ENCODE assay signal across 17 cellular contexts in the genomic region with DNA sequence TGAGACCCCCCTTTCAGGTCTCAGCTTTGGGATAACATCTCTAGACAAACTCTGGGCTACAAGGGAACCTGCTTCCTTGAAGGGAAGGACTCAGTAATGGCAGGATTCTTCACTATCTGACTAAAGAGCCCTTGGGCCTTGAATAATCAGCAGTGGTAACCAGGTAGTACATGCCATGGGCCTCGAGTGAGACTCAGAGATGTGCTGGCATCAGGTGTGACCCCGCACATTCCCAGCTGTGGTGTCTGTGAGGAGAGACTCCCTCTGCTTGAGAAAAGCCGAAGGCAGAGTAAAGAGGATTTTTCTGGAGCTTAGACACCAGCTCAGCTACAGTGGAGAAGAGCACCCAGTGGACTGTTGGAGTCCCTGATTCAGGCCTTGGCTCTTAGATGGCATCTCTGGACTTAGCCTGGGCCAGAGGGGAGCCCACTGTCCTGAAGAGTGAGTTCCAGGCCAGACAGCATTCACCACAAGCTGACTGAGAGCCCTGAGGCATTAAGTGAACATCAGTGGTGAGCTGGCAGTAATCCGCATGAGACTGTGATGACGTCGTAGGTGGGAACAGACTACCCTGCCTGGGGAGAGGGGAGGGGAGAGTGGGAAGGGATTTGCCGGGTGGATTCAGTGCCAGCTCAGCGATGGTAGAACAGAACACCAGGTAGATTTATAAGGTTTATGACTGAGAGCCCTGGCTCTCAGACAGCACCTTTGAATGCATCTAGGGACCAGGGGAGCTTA. TPM values are rescaled to one million over a fixed set of nuclear protein-coding genes. Genes with fewer than 3 reads are reported as not detected.
DNase-seq lines count a peak whose midpoint lies in the region; ATAC-seq and TF ChIP-seq lines count a peak whose summit lies in the region.
"Had no signal": no experiment of that assay in that cellular context is flagged by ENCODE, and none has a peak within 500 bp of the region (broad histone marks: within the 10 kb centered on the region; RNA-seq: fewer than 3 reads in every experiment).

No MANE protein-coding gene starts in this region.

- in situ Hi-C loops in astrocyte of the cerebellum (cut with HindIII; ENCODE audit: low sequenced_read_pairs), result no loop called here

- ATAC-seq in HG03469 (IDR thresholded peaks at IDR 0.05; ENCODE audit: unreplicated experiment), result no peak
- no peak for ATAC-seq in GM21576 (IDR thresholded peaks at IDR 0.05; ENCODE audit: unreplicated experiment)

- H3K4me3 ChIP-seq in AG04450 (ENCODE audit: low read depth, low read length) (no peak overlapping the region), HUES64 (ENCODE audit: low read length) (no peak overlapping the region), astrocyte of the cerebellum (ENCODE audit: low read depth, low read length) (no peak overlapping the region), foreskin fibroblast (ENCODE audit: low read depth in 1 of 2, low read length in 2 of 2) (no peak overlapping the region)
- H3K4me3 ChIP-seq: right atrium auricular region, thoracic aorta had no signal

- DNase-seq in AG04450 (ENCODE audit: low read depth, low spot score) (peak; percentile 15), astrocyte of the cerebellum (ENCODE audit: low read depth) (peak; percentile 45), foreskin fibroblast (peak; percentile 45 to 73), NCI-H2171 treated with DMSO at 0.1 percent for 48 hours (lab: John Stamatoyannopoulos, UW) (no peak)
- DNase-seq in activated CD4-positive, alpha-beta T cell treated with anti-CD3 and anti-CD28 coated beads, Interleukin-2, amount 50 U/mL, for 48 hours, result no peak
- DNase-seq: activated CD4-positive, alpha-beta T cell treated with anti-CD3 and anti-CD28 coated beads for 1 hour; activated effector memory CD4-positive, alpha-beta T cell treated with anti-CD3 and anti-CD28 coated beads, Interleukin-2, amount 50 U/mL, for 16 hours; dermis blood vessel endothelial cell; GDM1; hippocampal formation; KG1; NCI-H2171 had no signal

- no peaks in the 10 kb centered on the region; the same call in 1 of the 2 replicates for H3K9me3 ChIP-seq in AG04450 (ENCODE audit: control insufficient read depth, insufficient read depth, low read length)
- H3K9me3 ChIP-seq in HUES64 (ENCODE audit: insufficient read depth, low read depth, low read length), result no peaks in the 10 kb centered on the region
- H3K9me3 ChIP-seq: right atrium auricular region, thoracic aorta had no signal

- H3K27me3 ChIP-seq in AG04450 (ENCODE audit: control insufficient read depth, insufficient read depth, low read length) (no peaks in the 10 kb centered on the region), HUES64 (ENCODE audit: insufficient read depth, low read length) (no peaks in the 10 kb centered on the region)
- H3K27me3 ChIP-seq: right atrium auricular region had no signal

- peaks cover 27% of the 10 kb centered on the region for H3K4me1 ChIP-seq in HUES64 (ENCODE audit: insufficient read depth, low read length)

- H3K9ac ChIP-seq in HUES64 (ENCODE audit: low read depth, low read length), result peak overlapping the region; percentile 21; the same call in 1 of the 2 replicates

- CTCF ChIA-PET in AG04450 (lab: Charles Lee), result interaction anchor here (0.6 to 3.7 kb wide), 5 partner anchors 12 to 756 kb away, joined by 3 to 57 read pairs (median 3); no protein-coding TSS in a partner anchor

- 66% methylated on average over 8 of the region's 8 CpGs for WGBS in HUES64

- TF ChIP-seq CTCF in AG04450 (IDR thresholded peaks at IDR 0.05; ENCODE audit: low read depth, low read length) (no peak), astrocyte of the cerebellum (IDR thresholded peaks at IDR 0.05; ENCODE audit: low read depth, low read length, missing control alignments) (no peak), foreskin fibroblast (IDR thresholded peaks at IDR 0.05; ENCODE audit: low read depth, low read length) (no peak)

- POLR2A ChIA-PET in AG04450 (lab: Yijun Ruan, JAX), result no interaction called here

- H3K27ac ChIP-seq in AG04450 (ENCODE audit: low read depth, low read length) (no peak overlapping the region), HUES64 (ENCODE audit: low read depth, low read length) (no peak overlapping the region)
- H3K27ac ChIP-seq: right atrium auricular region, thoracic aorta had no signal

- H3K36me3 ChIP-seq in HUES64 (ENCODE audit: insufficient read depth, low read length), result no peaks in the 10 kb centered on the region
- H3K36me3 ChIP-seq: right atrium auricular region, thoracic aorta had no signal

RNA-seq across cellular contexts. Expression of a gene that starts 5.3 kb away (rescaled TPM):
- polyA plus RNA-seq in AG04450 (2011; rRNA removed), result 1.6 and 1.7 TPM in 2 replicates
- 4.8 and 5.3 TPM in 2 replicates for polyA minus RNA-seq in AG04450 (2011; rRNA and poly(A)+ RNA removed)
- polyA plus RNA-seq in HUES64 (2013, experiment 1 of 2), result 4.5 TPM
- 5.3 TPM for polyA plus RNA-seq in HUES64 (2013, experiment 2 of 2)

Comparison
In these comparisons a context has a peak if more than half of its experiments do, and no peak if none do; other contexts are left out.
1. DNase-seq: peak in AG04450 (single experiment), astrocyte of the cerebellum (single experiment) and foreskin fibroblast (2 of 2); none in NCI-H2171 treated with DMSO at 0.1 percent for 48 hours (single experiment) and activated CD4-positive, alpha-beta T cell treated with anti-CD3 and anti-CD28 coated beads, Interleukin-2, amount 50 U/mL, for 48 hours (0 of 2).